In the genomic region with DNA sequence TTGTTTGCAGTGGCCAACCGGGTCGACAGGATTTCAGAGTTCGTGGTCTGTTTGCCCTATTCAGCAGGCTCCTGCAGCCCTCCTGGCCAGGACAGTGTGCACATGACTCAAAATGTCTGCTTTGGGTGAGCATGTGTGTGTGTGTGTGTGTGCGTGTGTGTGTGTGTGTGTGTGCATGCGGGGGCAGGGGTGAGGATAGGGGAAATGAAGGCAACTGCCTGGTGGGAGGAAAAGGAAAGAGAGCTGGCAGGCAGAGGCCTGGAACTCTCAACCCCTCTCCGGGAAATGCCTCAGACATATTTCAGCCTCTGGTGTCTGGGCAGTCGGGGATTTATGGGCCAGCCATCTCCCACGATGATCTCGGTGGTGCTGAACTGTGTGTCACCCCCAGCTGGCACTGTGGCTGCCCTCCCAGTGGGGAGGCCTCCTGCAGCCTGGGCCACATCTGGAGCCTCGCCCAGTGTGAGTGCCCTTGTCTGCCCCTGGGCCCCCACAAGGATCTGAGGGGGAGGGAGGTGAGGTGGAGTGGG, we compare ENCODE assay signal across 16 cellular contexts. TPM values are rescaled to one million over a fixed set of nuclear protein-coding genes. Genes with fewer than 3 reads are reported as not detected.
DNase-seq lines count a peak whose midpoint lies in the region; ATAC-seq and TF ChIP-seq lines count a peak whose summit lies in the region.
"Had no signal": no experiment of that assay in that cellular context is flagged by ENCODE, and none has a peak within 500 bp of the region (broad histone marks: within the 10 kb centered on the region; RNA-seq: fewer than 3 reads in every experiment).

No MANE protein-coding gene starts in this region.

- H3K79me1 ChIP-seq in mesendoderm (ENCODE audit: low read length), result no peaks in the 10 kb centered on the region

- H3K4me3 Mint-ChIP-seq in stimulated activated naive B cell treated with anti-CD40 and anti-IgM and Interleukin-4, amounts not matched to agents 10 μg/mL and 1 μg/mL and 100 μg/mL, for 72 hours, result no peak overlapping the region
- H3K4me3 Mint-ChIP-seq: naive thymus-derived CD8-positive, alpha-beta T cell had no signal

- DNase-seq in A172 (ENCODE audit: low spot score) (peak; percentile 84), LNCaP clone FGC (ENCODE audit: low read depth) (peak; percentile 34), cardiac fibroblast (ENCODE audit: low read depth in 2 of 2) (peak; percentile 47 to 77), mesendoderm (peak; percentile 21), NCI-H2171 (lab: John Stamatoyannopoulos, UW) (no peak), OCI-M2 (lab: John Stamatoyannopoulos, UW; ENCODE audit: unreplicated experiment) (no peak)
- no peak for DNase-seq in stimulated activated naive B cell treated with anti-CD40 and anti-IgM and Interleukin-4, amounts not matched to agents 10 μg/mL and 1 μg/mL and 100 μg/mL, for 72 hours
- DNase-seq: activated effector memory CD4-positive, alpha-beta T cell treated with Interleukin-2 at 50 U/mL for 16 hours; GDM1; naive thymus-derived CD8-positive, alpha-beta T cell; NCI-H1105; stimulated activated CD4-positive, alpha-beta T cell treated with anti-CD3 and anti-CD28 coated beads, Interleukin-2, amount 100 ng/mL, for 48 hours; substantia nigra; WERI-Rb-1 had no signal

- no peak overlapping the region for H3K4me2 ChIP-seq in mesendoderm (ENCODE audit: low read length)

- H3K27ac ChIP-seq in mesendoderm (ENCODE audit: low read depth, low read length), result no peak overlapping the region
- H3K27ac ChIP-seq: WERI-Rb-1 had no signal

- no peaks in the 10 kb centered on the region for H3K4me1 Mint-ChIP-seq in stimulated activated naive B cell treated with anti-CD40 and anti-IgM and Interleukin-4, amounts not matched to agents 10 μg/mL and 1 μg/mL and 100 μg/mL, for 72 hours

- TF ChIP-seq CTCF in LNCaP clone FGC (IDR thresholded peaks at IDR 0.05; ENCODE audit: control insufficient read depth, extremely low read depth, insufficient read depth) (no peak), cardiac fibroblast (IDR thresholded peaks at IDR 0.05; ENCODE audit: low read depth, low read length) (no peak)

- H2BK5ac ChIP-seq in mesendoderm (ENCODE audit: low read length), result no peak overlapping the region

- no peaks in the 10 kb centered on the region for H3K9me3 Mint-ChIP-seq in stimulated activated naive B cell treated with anti-CD40 and anti-IgM and Interleukin-4, amounts not matched to agents 10 μg/mL and 1 μg/mL and 100 μg/mL, for 72 hours
- H3K9me3 Mint-ChIP-seq: naive thymus-derived CD8-positive, alpha-beta T cell had no signal

- H3K56ac ChIP-seq in mesendoderm (ENCODE audit: low read length), result peak overlapping the region; percentile 51

- no peak overlapping the region for H4K5ac ChIP-seq in mesendoderm (ENCODE audit: low read length)

- no CpG with 5 or more reads among the region's 10 CpGs for WGBS in mesendoderm (ENCODE audit: extremely low coverage, insufficient coverage, low lambda C conversion rate)

- H3K36me3 Mint-ChIP-seq in stimulated activated naive B cell treated with anti-CD40 and anti-IgM and Interleukin-4, amounts not matched to agents 10 μg/mL and 1 μg/mL and 100 μg/mL, for 72 hours, result no peaks in the 10 kb centered on the region
- H3K36me3 Mint-ChIP-seq: naive thymus-derived CD8-positive, alpha-beta T cell had no signal

- peaks cover 4 to 5% of the 10 kb centered on the region in 2 donors for H3K27me3 Mint-ChIP-seq in stimulated activated naive B cell treated with anti-CD40 and anti-IgM and Interleukin-4, amounts not matched to agents 10 μg/mL and 1 μg/mL and 100 μg/mL, for 72 hours
- H3K27me3 Mint-ChIP-seq: naive thymus-derived CD8-positive, alpha-beta T cell had no signal

- no peaks in the 10 kb centered on the region for H3K36me3 ChIP-seq in mesendoderm (ENCODE audit: control insufficient read depth, insufficient read depth, low read length)
- H3K36me3 ChIP-seq: WERI-Rb-1 had no signal

- no peaks in the 10 kb centered on the region for H3K27me3 ChIP-seq in mesendoderm (ENCODE audit: insufficient read depth, low read length, poor library complexity)

- no peaks in the 10 kb centered on the region for H3K79me2 ChIP-seq in mesendoderm (ENCODE audit: control insufficient read depth, insufficient read depth, low read length)

- H4K8ac ChIP-seq in mesendoderm (ENCODE audit: low read depth, low read length), result no peak overlapping the region

- no peak overlapping the region for H3K4me3 ChIP-seq in LNCaP clone FGC (ENCODE audit: low read depth, low read length)
- no peak overlapping the region for H3K4me3 ChIP-seq in cardiac fibroblast (replicated peaks in 1 of 2; ENCODE audit: low read depth in 2 of 2, low read length in 2 of 2)
- H3K4me3 ChIP-seq in mesendoderm (ENCODE audit: low read length), result no peak overlapping the region

- H3K4me1 ChIP-seq in mesendoderm (ENCODE audit: control insufficient read depth, low read depth, low read length), result peaks cover 9% of the 10 kb centered on the region

- H3K4ac ChIP-seq in mesendoderm (ENCODE audit: low read depth, low read length), result no peak overlapping the region

- H3K9ac ChIP-seq in mesendoderm (ENCODE audit: low read length), result no peak overlapping the region

- H3K18ac ChIP-seq in mesendoderm (ENCODE audit: low read length), result no peak overlapping the region

- no peak overlapping the region for H2BK15ac ChIP-seq in mesendoderm (replicated peaks; ENCODE audit: low read depth)

- no peak overlapping the region for H3K23ac ChIP-seq in mesendoderm (ENCODE audit: low read length)

- no peak overlapping the region for H2AK5ac ChIP-seq in mesendoderm (ENCODE audit: low read length)

- H3K27ac Mint-ChIP-seq in stimulated activated naive B cell treated with anti-CD40 and anti-IgM and Interleukin-4, amounts not matched to agents 10 μg/mL and 1 μg/mL and 100 μg/mL, for 72 hours, result no peak overlapping the region

- ATAC-seq in stimulated activated naive B cell treated with anti-CD40 and anti-IgM and Interleukin-4, amounts not matched to agents 10 μg/mL and 1 μg/mL and 100 μg/mL, for 72 hours (replicated peaks), result no peak
- ATAC-seq in GM19351 (IDR thresholded peaks at IDR 0.05; ENCODE audit: unreplicated experiment), result no peak
- ATAC-seq: naive thymus-derived CD8-positive, alpha-beta T cell had no signal

- H2BK120ac ChIP-seq in mesendoderm (ENCODE audit: low read depth, low read length), result no peak overlapping the region

RNA-seq across cellular contexts. Expression of a gene that starts 15.2 kb away (rescaled TPM):
- total RNA-seq in A172 (2014; rRNA removed; shearing (Covaris generic)), result not detected in 2 replicates
- polyA plus RNA-seq in mesendoderm (2013, experiment 1 of 2), result not detected
- not detected for polyA plus RNA-seq in mesendoderm (2013, experiment 2 of 2)
- polyA plus RNA-seq: AG04450; naive thymus-derived CD8-positive, alpha-beta T cell had no signal

Comparison
In these comparisons a context has a peak if more than half of its experiments do, and no peak if none do; other contexts are left out.
1. DNase-seq: peak in A172 (single experiment), LNCaP clone FGC (single experiment), cardiac fibroblast (2 of 2) and mesendoderm (single experiment); none in stimulated activated naive B cell treated with anti-CD40 and anti-IgM and Interleukin-4, amounts not matched to agents 10 μg/mL and 1 μg/mL and 100 μg/mL, for 72 hours (single experiment), NCI-H2171 (single experiment) and OCI-M2 (single experiment).